17 cellular contexts compared by ENCODE assay signal in the genomic region with DNA sequence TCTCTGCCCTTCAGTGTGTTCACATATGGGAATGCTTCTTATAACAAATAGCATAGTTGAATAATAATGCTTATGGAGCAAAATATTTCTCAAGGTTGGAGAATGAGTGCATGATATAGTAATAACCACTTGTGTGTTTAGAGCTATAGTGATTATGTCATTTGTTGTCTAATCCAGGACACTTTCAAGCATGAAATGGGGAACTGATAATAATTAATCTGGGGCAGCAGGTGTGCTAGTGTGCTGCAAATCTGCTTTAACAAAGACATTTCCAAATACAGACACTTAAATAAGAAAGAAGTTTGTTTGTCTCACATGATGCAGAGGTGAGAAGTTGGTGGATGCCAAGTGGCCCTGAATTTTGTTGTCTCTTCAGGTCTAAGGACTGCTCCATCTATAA.
"Had no signal": no experiment of that assay in that cellular context is flagged by ENCODE, and none has a peak within 500 bp of the region (broad histone marks: within the 10 kb centered on the region; RNA-seq: fewer than 3 reads in every experiment).

No MANE protein-coding gene starts in this region.

- ATAC-seq: activated CD8-positive, alpha-beta T cell treated with anti-CD3 and anti-CD28 coated beads for 36 hours; activated naive CD4-positive, alpha-beta T cell treated with anti-CD3 and anti-CD28 coated beads, Interleukin-2, amount 50 U/mL, for 72 hours; gastrocnemius medialis; heart left ventricle; lower lobe of right lung; psoas muscle; sciatic nerve; upper lobe of right lung had no signal

- H3K27me3 ChIP-seq: cardiac muscle cell, gastrocnemius medialis, heart left ventricle, stomach, testis, upper lobe of right lung had no signal

- H3K4me3 ChIP-seq: cardiac muscle cell, dorsolateral prefrontal cortex, gastrocnemius medialis, heart left ventricle, lower lobe of right lung, psoas muscle, stomach, testis, upper lobe of right lung had no signal

- H3K27ac ChIP-seq: cardiac muscle cell, dorsolateral prefrontal cortex, gastrocnemius medialis, heart left ventricle, lower lobe of right lung, psoas muscle, stomach, testis, upper lobe of right lung had no signal

- H3K36me3 ChIP-seq: cardiac muscle cell, gastrocnemius medialis, heart left ventricle, lower lobe of right lung, stomach, upper lobe of right lung had no signal

- H3K4me1 ChIP-seq: gastrocnemius medialis, heart left ventricle, lower lobe of right lung, psoas muscle, stomach, testis, upper lobe of right lung had no signal

- DNase-seq: activated CD4-positive, alpha-beta T cell treated with anti-CD3 and anti-CD28 coated beads for 4 hours; activated CD8-positive, alpha-beta T cell treated with anti-CD3 and anti-CD28 coated beads for 36 hours; activated gamma-delta T cell; activated T-cell treated with anti-CD3 and anti-CD28 coated beads, Interleukin-2, amount 50 U/mL, for 48 hours; dorsolateral prefrontal cortex; endodermal cell; gastrocnemius medialis; heart left ventricle; immature natural killer cell; lower lobe of right lung; psoas muscle; stomach; testis; upper lobe of right lung had no signal

- H3K9me3 ChIP-seq: gastrocnemius medialis, heart left ventricle, lower lobe of right lung, psoas muscle, testis, upper lobe of right lung had no signal
